In the genomic region with DNA sequence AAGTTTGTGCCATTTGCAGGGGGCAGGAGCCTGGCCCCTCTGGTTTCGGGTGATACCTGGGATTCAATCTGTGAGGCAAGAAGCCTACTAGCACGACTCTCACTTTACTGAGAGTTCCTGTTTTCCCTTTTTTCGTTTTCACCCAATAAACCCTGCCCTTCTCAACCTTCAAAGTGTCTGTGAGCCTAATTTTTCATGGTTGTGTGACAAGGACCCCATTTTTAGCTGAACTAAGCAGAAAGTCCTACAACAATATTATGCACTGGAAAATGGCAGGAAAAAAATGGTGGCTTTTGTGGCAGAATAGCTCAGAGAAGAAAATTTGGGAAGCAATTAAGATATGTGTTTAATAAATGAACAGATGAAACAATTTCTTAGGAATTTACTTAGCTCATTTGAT, we compare ENCODE assay signal across 10 cellular contexts.
"Had no signal": no experiment of that assay in that cellular context is flagged by ENCODE, and none has a peak within 500 bp of the region (broad histone marks: within the 10 kb centered on the region; RNA-seq: fewer than 3 reads in every experiment).

No MANE protein-coding gene starts in this region.

- DNase-seq: GM23248, H7, HFFc6, Karpas-422, KBM-7 had no signal

- H3K4me3 ChIP-seq: GM23248, HAP-1 had no signal

- H3K4me1 Mint-ChIP-seq: IgD-negative memory B cell had no signal

- H3K4me2 ChIP-seq: KMS-11 had no signal

- H3K36me3 ChIP-seq: HAP-1 had no signal

- H3K27me3 Mint-ChIP-seq: IgD-negative memory B cell had no signal

- H3K27ac Mint-ChIP-seq: HFFc6, IgD-negative memory B cell had no signal

- H3K4me3 Mint-ChIP-seq: HFFc6, IgD-negative memory B cell had no signal

- H3K36me3 Mint-ChIP-seq: IgD-negative memory B cell had no signal

- H3K4me1 ChIP-seq: HAP-1 had no signal

- H2AFZ ChIP-seq: GM23248 had no signal

- ATAC-seq: HCT116 had no signal

- H3K27ac ChIP-seq: GM23248, HL-60, KMS-11 had no signal

- H3K9ac ChIP-seq: GM23248, KMS-11 had no signal

- H3K9me3 ChIP-seq: HAP-1 had no signal
